Comparison of ENCODE assay signal across 1 cellular context in the genomic region with DNA sequence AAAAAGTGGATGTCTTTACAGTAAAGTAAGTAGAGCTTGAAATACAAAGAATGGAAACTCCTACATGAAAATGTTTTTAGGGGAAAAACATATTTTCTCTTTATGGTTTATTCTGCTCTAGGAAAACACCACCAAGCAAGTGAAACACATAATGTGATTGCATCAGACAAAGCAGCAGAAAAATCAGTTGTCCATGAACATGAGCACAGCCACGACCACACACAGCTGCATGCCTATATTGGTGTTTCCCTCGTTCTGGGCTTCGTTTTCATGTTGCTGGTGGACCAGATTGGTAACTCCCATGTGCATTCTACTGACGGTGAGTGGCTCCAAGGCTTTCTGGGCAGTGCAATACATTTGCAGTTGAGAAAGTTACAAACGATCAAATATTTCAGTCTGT.
TF ChIP-seq lines count a peak whose summit lies in the region.

No MANE protein-coding gene starts in this region.

TF ChIP-seq in H1, 55 proteins besides CTCF, POLR2A, EP300 and RAD21:
- TF ChIP-seq, protein P1, sequence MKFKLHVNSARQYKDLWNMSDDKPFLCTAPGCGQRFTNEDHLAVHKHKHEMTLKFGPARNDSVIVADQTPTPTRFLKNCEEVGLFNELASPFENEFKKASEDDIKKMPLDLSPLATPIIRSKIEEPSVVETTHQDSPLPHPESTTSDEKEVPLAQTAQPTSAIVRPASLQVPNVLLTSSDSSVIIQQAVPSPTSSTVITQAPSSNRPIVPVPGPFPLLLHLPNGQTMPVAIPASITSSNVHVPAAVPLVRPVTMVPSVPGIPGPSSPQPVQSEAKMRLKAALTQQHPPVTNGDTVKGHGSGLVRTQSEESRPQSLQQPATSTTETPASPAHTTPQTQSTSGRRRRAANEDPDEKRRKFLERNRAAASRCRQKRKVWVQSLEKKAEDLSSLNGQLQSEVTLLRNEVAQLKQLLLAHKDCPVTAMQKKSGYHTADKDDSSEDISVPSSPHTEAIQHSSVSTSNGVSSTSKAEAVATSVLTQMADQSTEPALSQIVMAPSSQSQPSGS (IDR thresholded peaks at IDR 0.05; ENCODE audit: low read length), result no peak
- TF ChIP-seq, protein P2, sequence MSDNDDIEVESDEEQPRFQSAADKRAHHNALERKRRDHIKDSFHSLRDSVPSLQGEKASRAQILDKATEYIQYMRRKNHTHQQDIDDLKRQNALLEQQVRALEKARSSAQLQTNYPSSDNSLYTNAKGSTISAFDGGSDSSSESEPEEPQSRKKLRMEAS (IDR thresholded peaks at IDR 0.05), result no peak
- TF ChIP-seq CBX5 (IDR thresholded peaks at IDR 0.05; ENCODE audit: low read depth, low read length) (no peak), JUN (IDR thresholded peaks at IDR 0.05; ENCODE audit: low read depth, low read length) (no peak), POU5F1 (IDR thresholded peaks at IDR 0.05; ENCODE audit: low read depth, low read length) (no peak), SRF (IDR thresholded peaks at IDR 0.05; ENCODE audit: low read depth, low read length) (no peak), SAP30 (IDR thresholded peaks at IDR 0.05; ENCODE audit: insufficient read depth, insufficient replicate concordance, low read length) (no peak), SP1 (IDR thresholded peaks at IDR 0.05; ENCODE audit: low read depth, low read length) (no peak), CEBPB (IDR thresholded peaks at IDR 0.05; ENCODE audit: low read depth, low read length) (no peak), ZNF274 (IDR thresholded peaks at IDR 0.05; ENCODE audit: borderline replicate concordance, extremely low read depth, low read length) (no peak), SUZ12 (IDR thresholded peaks at IDR 0.05; ENCODE audit: low read length) (no peak), GTF2F1 (IDR thresholded peaks at IDR 0.05; ENCODE audit: borderline replicate concordance, low read depth, low read length) (no peak), KDM4A (IDR thresholded peaks at IDR 0.05; ENCODE audit: low read depth, low read length, severe bottlenecking) (no peak), RFX5 (IDR thresholded peaks at IDR 0.05; ENCODE audit: borderline replicate concordance, low read depth, low read length) (no peak), CHD7 (IDR thresholded peaks at IDR 0.05; ENCODE audit: insufficient replicate concordance, low read length) (no peak), BCL11A (IDR thresholded peaks at IDR 0.05; ENCODE audit: low read depth in 2 of 2, low read length in 2 of 2) (no peak), TCF12 (IDR thresholded peaks at IDR 0.05; ENCODE audit: low read depth, low read length) (no peak), KDM5A (IDR thresholded peaks at IDR 0.05; ENCODE audit: low read length) (no peak), FOSL1 (IDR thresholded peaks at IDR 0.05; ENCODE audit: insufficient read depth, low read depth, low read length) (no peak)
- TF ChIP-seq, protein P3, sequence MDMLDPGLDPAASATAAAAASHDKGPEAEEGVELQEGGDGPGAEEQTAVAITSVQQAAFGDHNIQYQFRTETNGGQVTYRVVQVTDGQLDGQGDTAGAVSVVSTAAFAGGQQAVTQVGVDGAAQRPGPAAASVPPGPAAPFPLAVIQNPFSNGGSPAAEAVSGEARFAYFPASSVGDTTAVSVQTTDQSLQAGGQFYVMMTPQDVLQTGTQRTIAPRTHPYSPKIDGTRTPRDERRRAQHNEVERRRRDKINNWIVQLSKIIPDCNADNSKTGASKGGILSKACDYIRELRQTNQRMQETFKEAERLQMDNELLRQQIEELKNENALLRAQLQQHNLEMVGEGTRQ (IDR thresholded peaks at IDR 0.05; ENCODE audit: low read length), result no peak
